ENCODE assay signal across 3 cellular contexts in genomic region chr11:134449713-134450112, GRCh38.
TF ChIP-seq lines count a peak whose summit lies in the region.

No MANE protein-coding gene starts in this region.

TF ChIP-seq in SK-N-SH, 30 proteins besides CTCF, POLR2A, EP300 and RAD21 (continues in another document):
- TF ChIP-seq IRF3 (IDR thresholded peaks at IDR 0.05; ENCODE audit: low read depth, low read length): no peak
- TF ChIP-seq SMC3 (IDR thresholded peaks at IDR 0.05; ENCODE audit: low read depth, low read length): no peak
- no peak for TF ChIP-seq ELF1 (IDR thresholded peaks at IDR 0.05)
- no peak for TF ChIP-seq RFX5 (IDR thresholded peaks at IDR 0.05; ENCODE audit: low read length)
- TF ChIP-seq SIN3A (IDR thresholded peaks at IDR 0.05; ENCODE audit: borderline replicate concordance, low read depth, low read length): no peak
- TF ChIP-seq ZBTB33 (IDR thresholded peaks at IDR 0.05; ENCODE audit: borderline replicate concordance, low read depth): no peak
- no peak for TF ChIP-seq MXI1 (IDR thresholded peaks at IDR 0.05; ENCODE audit: low read depth, low read length)
- no peak for TF ChIP-seq GABPA (IDR thresholded peaks at IDR 0.05; ENCODE audit: low read depth)
- TF ChIP-seq YY1 (IDR thresholded peaks at IDR 0.05; ENCODE audit: low read depth): no peak
- TF ChIP-seq TCF12 (IDR thresholded peaks at IDR 0.05): no peak
- no peak for TF ChIP-seq FOSL2 (IDR thresholded peaks at IDR 0.05; ENCODE audit: borderline replicate concordance, low read depth)
- TF ChIP-seq USF1 (IDR thresholded peaks at IDR 0.05; ENCODE audit: borderline replicate concordance, low read depth): no peak
- no peak for TF ChIP-seq PBX3 (IDR thresholded peaks at IDR 0.05)
- no peak for TF ChIP-seq NFIC (IDR thresholded peaks at IDR 0.05; ENCODE audit: borderline replicate concordance)
- TF ChIP-seq EZH2phosphoT487 (IDR thresholded peaks at IDR 0.05; ENCODE audit: borderline replicate concordance, low read depth): no peak

TF ChIP-seq in SK-N-SH treated with all-trans-retinoic acid at 6 μM for 48 hours, 23 proteins besides CTCF, POLR2A, EP300 and RAD21:
- no peak for TF ChIP-seq TOX (CRISPR knock-in tag; IDR thresholded peaks at IDR 0.05; ENCODE audit: borderline replicate concordance)
- no peak for TF ChIP-seq ISL1 (CRISPR knock-in tag; IDR thresholded peaks at IDR 0.05)
- no peak for TF ChIP-seq ZC3H10 (CRISPR knock-in tag; IDR thresholded peaks at IDR 0.05)
- no peak for TF ChIP-seq ARNTL (CRISPR knock-in tag; IDR thresholded peaks at IDR 0.05; ENCODE audit: borderline replicate concordance, low read depth)
- no peak for TF ChIP-seq OSR1 (CRISPR knock-in tag; IDR thresholded peaks at IDR 0.05)
- TF ChIP-seq ZFP3 (CRISPR knock-in tag; IDR thresholded peaks at IDR 0.05): no peak
- TF ChIP-seq RARB (CRISPR knock-in tag; IDR thresholded peaks at IDR 0.05): no peak
- no peak for TF ChIP-seq TCF4 (CRISPR knock-in tag; IDR thresholded peaks at IDR 0.05; ENCODE audit: borderline replicate concordance)
- no peak for TF ChIP-seq ZNF8 (CRISPR knock-in tag; IDR thresholded peaks at IDR 0.05)
TF ChIP-seq in SK-N-SH treated with all-trans-retinoic acid at 6 μM for 48 hours: peak in this region for 0.

TF ChIP-seq in WTC11, 78 proteins besides CTCF, POLR2A, EP300 and RAD21:
- TF ChIP-seq ELF4 (CRISPR knock-in tag; IDR thresholded peaks at IDR 0.05; ENCODE audit: low read depth) (no peak), STAT6 (CRISPR knock-in tag; conservative IDR thresholded peaks at IDR 0.05; ENCODE audit: low read depth) (no peak), ZNF317 (CRISPR knock-in tag; IDR thresholded peaks at IDR 0.05; ENCODE audit: borderline replicate concordance, low read depth) (no peak), ZNF121 (CRISPR knock-in tag; IDR thresholded peaks at IDR 0.05) (no peak)
- TF ChIP-seq, protein P1, sequence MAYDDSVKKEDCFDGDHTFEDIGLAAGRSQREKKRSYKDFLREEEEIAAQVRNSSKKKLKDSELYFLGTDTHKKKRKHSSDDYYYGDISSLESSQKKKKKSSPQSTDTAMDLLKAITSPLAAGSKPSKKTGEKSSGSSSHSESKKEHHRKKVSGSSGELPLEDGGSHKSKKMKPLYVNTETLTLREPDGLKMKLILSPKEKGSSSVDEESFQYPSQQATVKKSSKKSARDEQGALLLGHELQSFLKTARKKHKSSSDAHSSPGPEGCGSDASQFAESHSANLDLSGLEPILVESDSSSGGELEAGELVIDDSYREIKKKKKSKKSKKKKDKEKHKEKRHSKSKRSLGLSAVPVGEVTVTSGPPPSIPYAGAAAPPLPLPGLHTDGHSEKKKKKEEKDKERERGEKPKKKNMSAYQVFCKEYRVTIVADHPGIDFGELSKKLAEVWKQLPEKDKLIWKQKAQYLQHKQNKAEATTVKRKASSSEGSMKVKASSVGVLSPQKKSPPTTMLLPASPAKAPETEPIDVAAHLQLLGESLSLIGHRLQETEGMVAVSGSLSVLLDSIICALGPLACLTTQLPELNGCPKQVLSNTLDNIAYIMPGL (CRISPR knock-in tag; IDR thresholded peaks at IDR 0.05): no peak
